23 cellular contexts compared by ENCODE assay signal in the genomic region with DNA sequence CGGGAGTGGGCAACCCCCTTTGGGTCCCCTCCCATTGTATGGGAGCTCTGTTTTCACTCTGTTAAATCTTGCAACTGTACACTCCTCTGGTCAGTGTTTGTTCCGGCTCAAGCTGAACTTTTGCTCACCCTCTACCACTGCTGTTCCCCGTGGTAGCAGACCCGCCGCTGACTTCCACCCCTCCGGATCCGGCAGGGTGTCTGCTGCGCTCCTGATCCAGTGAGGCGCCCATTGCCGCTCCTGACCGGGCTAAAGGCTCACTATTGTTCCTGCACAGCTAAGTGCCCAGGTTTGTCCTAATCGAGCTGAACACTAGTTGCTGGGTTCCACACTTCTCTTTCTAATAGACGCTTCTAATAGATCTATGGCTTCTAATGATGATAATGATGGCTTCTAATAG.
"Had no signal": no experiment of that assay in that cellular context is flagged by ENCODE, and none has a peak within 500 bp of the region (broad histone marks: within the 10 kb centered on the region; RNA-seq: fewer than 3 reads in every experiment).

No MANE protein-coding gene starts in this region.

- ATAC-seq: foreskin keratinocyte, gastroesophageal sphincter, heart left ventricle, left cardiac atrium, left lung, left ventricle myocardium superior, lower lobe of right lung, mucosa of descending colon had no signal

- H3K4me2 ChIP-seq: hepatocyte had no signal

- H3K9me3 ChIP-seq: esophagus muscularis mucosa, gastroesophageal sphincter, left lung, lower lobe of right lung had no signal

- H3K27me3 ChIP-seq: esophagus muscularis mucosa, foreskin keratinocyte, gastroesophageal sphincter, hepatocyte, left lung had no signal

- H3K36me3 ChIP-seq: esophagus muscularis mucosa, gastroesophageal sphincter, heart left ventricle, left lung, lower lobe of right lung had no signal

- FAIRE-seq: colon, endothelial cell of umbilical vein, frontal cortex had no signal

- H3K4me1 ChIP-seq: esophagus muscularis mucosa, foreskin keratinocyte, heart left ventricle, left lung, lower lobe of right lung had no signal

- H3K4me3 Mint-ChIP-seq: immature natural killer cell, mesothelial cell of epicardium had no signal

- H3K4me3 ChIP-seq: coronary artery, dorsolateral prefrontal cortex, esophagus muscularis mucosa, gastroesophageal sphincter, heart left ventricle, hepatocyte, left lung, lower lobe of right lung, mucosa of descending colon had no signal

- H3K27ac Mint-ChIP-seq: immature natural killer cell, mesothelial cell of epicardium had no signal

- H3K36me3 Mint-ChIP-seq: mesothelial cell of epicardium had no signal

- DNase-seq: dermis blood vessel endothelial cell; dorsolateral prefrontal cortex; effector CD4-positive, alpha-beta T cell; effector memory CD4-positive, alpha-beta T cell; foreskin keratinocyte; hypothalamus; immature natural killer cell; islet precursor cell; left cardiac atrium; left ventricle myocardium superior; lower lobe of right lung; mesenchymal stem cell had no signal

- H3K27ac ChIP-seq: coronary artery, dorsolateral prefrontal cortex, esophagus muscularis mucosa, foreskin keratinocyte, gastroesophageal sphincter, heart left ventricle, hepatocyte, left lung, lower lobe of right lung had no signal

- H3K4me1 Mint-ChIP-seq: immature natural killer cell, mesothelial cell of epicardium had no signal

- H3K79me2 ChIP-seq: hepatocyte had no signal

- H2AFZ ChIP-seq: hepatocyte had no signal
